Comparison of ENCODE assay signal across 17 cellular contexts in the genomic region with DNA sequence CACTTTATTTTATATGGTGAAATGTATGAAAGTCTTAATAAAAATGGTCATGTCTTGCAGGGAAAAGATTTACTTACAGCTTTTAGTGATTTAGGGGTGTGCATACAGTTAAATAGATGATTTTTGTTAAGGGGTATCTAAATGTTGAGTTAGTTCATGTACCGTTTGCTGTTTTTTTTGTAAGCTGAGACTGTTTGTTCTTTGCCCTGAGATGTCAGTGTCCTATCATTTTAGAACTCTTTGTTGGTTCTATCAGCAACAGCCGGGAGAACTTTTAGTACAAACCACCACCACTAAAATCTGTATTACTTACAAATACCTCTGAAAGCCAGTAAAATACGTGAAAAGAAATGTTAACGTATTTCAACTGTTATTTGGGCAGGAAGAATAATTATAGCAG.
"Had no signal": no experiment of that assay in that cellular context is flagged by ENCODE, and none has a peak within 500 bp of the region (broad histone marks: within the 10 kb centered on the region; RNA-seq: fewer than 3 reads in every experiment).

No MANE protein-coding gene starts in this region.

- H3K4me3 ChIP-seq: mucosa of descending colon, ovary, smooth muscle cell, suprapubic skin, thyroid gland had no signal

- H3K4me1 Mint-ChIP-seq: neural crest cell had no signal

- H3K27me3 Mint-ChIP-seq: dendritic cell treated with granulocyte-macrophage colony-stimulating factor and Interleukin-4, amounts not matched to agents 40 ng/mL and 50 ng/mL, for 4 days; effector memory CD8-positive, alpha-beta T cell; naive thymus-derived CD8-positive, alpha-beta T cell; type B pancreatic cell had no signal

- H3K9me3 Mint-ChIP-seq: dendritic cell treated with granulocyte-macrophage colony-stimulating factor and Interleukin-4, amounts not matched to agents 40 ng/mL and 50 ng/mL, for 4 days; effector memory CD8-positive, alpha-beta T cell; naive thymus-derived CD8-positive, alpha-beta T cell; neural crest cell; type B pancreatic cell had no signal

- DNase-seq: effector memory CD8-positive, alpha-beta T cell; foreskin keratinocyte; hippocampal formation; left colon; mammary epithelial cell; mucosa of descending colon; naive thymus-derived CD8-positive, alpha-beta T cell; ovary; right cardiac atrium; stimulated activated CD4-positive, alpha-beta T cell treated with anti-CD3 and anti-CD28 coated beads, Interleukin-2, amount 100 ng/mL, for 48 hours; stimulated activated naive CD8-positive, alpha-beta T cell treated with anti-CD3 and anti-CD28 coated beads, Interleukin-15, Interleukin-2, amounts not matched to agents 100 U/mL and 50 U/mL, for 24 hours; thyroid gland had no signal

- H3K27ac Mint-ChIP-seq: dendritic cell treated with granulocyte-macrophage colony-stimulating factor and Interleukin-4, amounts not matched to agents 40 ng/mL and 50 ng/mL, for 4 days; type B pancreatic cell had no signal

- H3K4me3 Mint-ChIP-seq: dendritic cell treated with granulocyte-macrophage colony-stimulating factor and Interleukin-4, amounts not matched to agents 40 ng/mL and 50 ng/mL, for 4 days; effector memory CD8-positive, alpha-beta T cell; naive thymus-derived CD8-positive, alpha-beta T cell; neural crest cell; type B pancreatic cell had no signal

- ATAC-seq: effector memory CD8-positive, alpha-beta T cell; foreskin keratinocyte; left colon; mucosa of descending colon; naive thymus-derived CD8-positive, alpha-beta T cell; right cardiac atrium; stimulated activated naive CD8-positive, alpha-beta T cell treated with anti-CD3 and anti-CD28 coated beads, Interleukin-15, Interleukin-2, amounts not matched to agents 100 U/mL and 50 U/mL, for 24 hours had no signal
